In the genomic region with DNA sequence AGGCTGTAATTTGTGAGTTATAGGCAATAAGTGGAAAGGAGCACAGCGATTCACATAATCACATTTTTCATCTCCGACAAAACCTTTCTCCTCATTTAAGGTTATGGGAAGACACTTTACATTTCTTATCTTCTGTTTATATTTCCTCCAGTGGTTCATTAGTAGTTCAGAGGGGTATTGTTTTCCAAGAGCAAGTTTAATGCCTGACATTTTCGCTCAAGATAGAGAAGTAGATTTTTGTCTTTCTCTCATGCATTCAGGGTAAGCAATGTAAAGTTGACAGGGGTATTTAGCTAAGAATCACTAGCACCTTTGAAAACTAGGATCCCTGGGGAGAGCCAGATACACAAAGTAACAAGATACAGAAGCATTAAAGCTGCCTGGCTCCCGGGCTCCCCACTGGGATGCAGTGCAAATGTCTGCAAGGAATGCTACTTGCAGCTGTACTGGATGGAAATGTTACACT, we compare ENCODE assay signal across 16 cellular contexts.
A peak's percentile ranks its signal among the peaks of the same experiment; 100 is the strongest.
DNase-seq lines count a peak whose midpoint lies in the region.
"Had no signal": no experiment of that assay in that cellular context is flagged by ENCODE, and none has a peak within 500 bp of the region (broad histone marks: within the 10 kb centered on the region; RNA-seq: fewer than 3 reads in every experiment).

No MANE protein-coding gene starts in this region.

- peaks cover 34% of the 10 kb centered on the region for H3K4me1 ChIP-seq in HUES6 (ENCODE audit: control insufficient read depth, insufficient read depth, low read length)

- H3K9ac ChIP-seq in HUES6 (ENCODE audit: low read length), result no peak overlapping the region
- H3K9ac ChIP-seq: GM23248 had no signal

- H3K4me1 Mint-ChIP-seq in T-helper 2 cell treated with Interferon-gamma antibody and Interleukin-4, amounts not matched to agents 5 μg/mL and 100 μg/mL, for 36 hours (ENCODE audit: low read depth), result peaks cover 11% of the 10 kb centered on the region
- H3K4me1 Mint-ChIP-seq: stimulated activated memory B cell treated with anti-CD40 and anti-IgM and Interleukin-4, amounts not matched to agents 10 μg/mL and 1 μg/mL and 100 μg/mL, for 72 hours had no signal

- H3K4me3 ChIP-seq in HUES6 (ENCODE audit: low read depth, low read length), result peak overlapping the region; percentile 8; the same call in 1 of the 2 replicates
- H3K4me3 ChIP-seq: GM23248 had no signal

- H3K27me3 Mint-ChIP-seq in T-helper 2 cell treated with Interferon-gamma antibody and Interleukin-4, amounts not matched to agents 5 μg/mL and 100 μg/mL, for 36 hours (ENCODE audit: low read depth), result no peaks in the 10 kb centered on the region
- H3K27me3 Mint-ChIP-seq: IgD-negative memory B cell; stimulated activated memory B cell treated with anti-CD40 and anti-IgM and Interleukin-4, amounts not matched to agents 10 μg/mL and 1 μg/mL and 100 μg/mL, for 72 hours had no signal

- H3K36me3 Mint-ChIP-seq in T-helper 2 cell treated with Interferon-gamma antibody and Interleukin-4, amounts not matched to agents 5 μg/mL and 100 μg/mL, for 36 hours (ENCODE audit: low read depth), result peaks cover 4% of the 10 kb centered on the region
- H3K36me3 Mint-ChIP-seq: stimulated activated memory B cell treated with anti-CD40 and anti-IgM and Interleukin-4, amounts not matched to agents 10 μg/mL and 1 μg/mL and 100 μg/mL, for 72 hours had no signal

- no peaks in the 10 kb centered on the region for H3K9me3 Mint-ChIP-seq in T-helper 2 cell treated with Interferon-gamma antibody and Interleukin-4, amounts not matched to agents 5 μg/mL and 100 μg/mL, for 36 hours
- H3K9me3 Mint-ChIP-seq: IgD-negative memory B cell; stimulated activated memory B cell treated with anti-CD40 and anti-IgM and Interleukin-4, amounts not matched to agents 10 μg/mL and 1 μg/mL and 100 μg/mL, for 72 hours had no signal

- H3K27ac Mint-ChIP-seq in T-helper 2 cell treated with Interferon-gamma antibody and Interleukin-4, amounts not matched to agents 5 μg/mL and 100 μg/mL, for 36 hours, result no peak overlapping the region
- H3K27ac Mint-ChIP-seq: activated T-helper 1 cell treated with anti-CD3 and anti-CD28 coated beads, Interleukin-12 subunit alpha, Interleukin-12 subunit beta, Interleukin-2, Interleukin-4 antibody, amounts not matched to agents 30 ng/mL and 10 ng/mL and 1 ng/mL, durations not matched to agents 14 hours and 24 hours and 36 hours; IgD-negative memory B cell; stimulated activated memory B cell treated with anti-CD40 and anti-IgM and Interleukin-4, amounts not matched to agents 10 μg/mL and 1 μg/mL and 100 μg/mL, for 72 hours had no signal

- H3K36me3 ChIP-seq in HUES6 (ENCODE audit: control insufficient read depth, insufficient read depth, low read length), result no peaks in the 10 kb centered on the region

- DNase-seq in COR-L47 (lab: John Stamatoyannopoulos, UW), result peak; percentile 86
- DNase-seq in NCI-H69 (lab: John Stamatoyannopoulos, UW), result peak; percentile 91
- DNase-seq in iPS-NIHi7 (ENCODE audit: extremely low spot score), result peak; percentile 43
- DNase-seq in RKO (ENCODE audit: low spot score), result no peak
- DNase-seq in cerebellar nuclear complex (lab: John Stamatoyannopoulos, UW), result no peak
- DNase-seq in T-helper 2 cell treated with Interferon-gamma antibody and Interleukin-4, amounts not matched to agents 5 μg/mL and 100 μg/mL, for 36 hours (ENCODE audit: low spot score), result no peak
- DNase-seq in caudate nucleus (lab: John Stamatoyannopoulos, UW), result no peak
- DNase-seq: activated CD4-positive, alpha-beta T cell treated with anti-CD3 and anti-CD28 coated beads, Interleukin-2, amount 50 U/mL, for 4 hours; DMS53; foreskin melanocyte; GM23248; NCI-H1105 treated with DMSO at 0.1 percent for 48 hours had no signal

- H3K9me3 ChIP-seq in HUES6 (ENCODE audit: control insufficient read depth, insufficient read depth, low read depth, low read length), result no peaks in the 10 kb centered on the region

- no peaks in the 10 kb centered on the region for H3K27me3 ChIP-seq in HUES6 (ENCODE audit: control insufficient read depth, insufficient read depth, low read length)

- no peak overlapping the region for H3K4me3 Mint-ChIP-seq in T-helper 2 cell treated with Interferon-gamma antibody and Interleukin-4, amounts not matched to agents 5 μg/mL and 100 μg/mL, for 36 hours
- H3K4me3 Mint-ChIP-seq: activated T-helper 1 cell treated with anti-CD3 and anti-CD28 coated beads, Interleukin-12 subunit alpha, Interleukin-12 subunit beta, Interleukin-2, Interleukin-4 antibody, amounts not matched to agents 30 ng/mL and 10 ng/mL and 1 ng/mL, durations not matched to agents 14 hours and 24 hours and 36 hours; IgD-negative memory B cell; stimulated activated memory B cell treated with anti-CD40 and anti-IgM and Interleukin-4, amounts not matched to agents 10 μg/mL and 1 μg/mL and 100 μg/mL, for 72 hours had no signal

- H3K27ac ChIP-seq in HUES6 (ENCODE audit: low read depth, low read length) (no peak overlapping the region), caudate nucleus (ENCODE audit: low read depth, low read length) (no peak overlapping the region)
- H3K27ac ChIP-seq: GM23248 had no signal

Comparison
In these comparisons a context has a peak if more than half of its experiments do, and no peak if none do; other contexts are left out.
1. DNase-seq: peak in COR-L47 (single experiment), NCI-H69 (single experiment) and iPS-NIHi7 (single experiment); none in RKO (single experiment), cerebellar nuclear complex (0 of 2), T-helper 2 cell treated with Interferon-gamma antibody and Interleukin-4, amounts not matched to agents 5 μg/mL and 100 μg/mL, for 36 hours (single experiment) and caudate nucleus (0 of 61).